1 cellular context compared by ENCODE assay signal in the genomic region with DNA sequence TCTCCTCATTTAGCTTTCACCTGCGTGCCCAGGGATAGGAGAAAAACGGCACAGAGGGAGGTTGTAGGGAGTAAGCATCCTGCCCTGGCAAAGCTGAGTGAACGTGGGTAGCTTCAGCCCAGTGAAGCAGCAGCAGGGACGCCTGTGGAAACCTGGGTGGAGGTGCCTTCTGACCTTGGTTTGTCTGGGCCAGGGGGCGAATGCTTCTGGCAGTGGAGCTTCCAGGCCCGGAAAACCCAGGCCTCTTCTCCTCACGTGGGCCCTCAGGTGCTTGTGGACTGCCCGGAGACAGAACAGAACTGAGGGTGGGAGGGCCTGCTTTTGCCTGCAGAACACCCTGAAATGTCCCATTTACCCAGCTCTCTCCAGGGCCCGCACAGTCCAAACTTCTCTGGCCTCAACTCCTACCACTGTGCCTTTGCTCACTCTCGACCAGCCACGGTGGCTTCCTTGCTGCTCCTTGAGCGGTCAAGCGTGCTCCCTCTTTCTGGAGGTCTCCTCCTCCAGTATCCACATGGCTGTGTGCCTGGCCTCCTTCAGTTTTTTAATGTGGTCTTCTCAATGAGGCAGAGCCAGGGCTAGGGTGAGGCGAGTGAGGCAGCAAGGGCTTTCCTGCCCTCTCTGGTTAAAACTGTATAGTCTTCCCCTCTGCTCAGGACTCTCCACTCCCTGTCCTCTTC.
TF ChIP-seq lines count a peak whose summit lies in the region.

No MANE protein-coding gene starts in this region.

TF ChIP-seq in A549, 52 proteins besides CTCF, POLR2A, EP300 and RAD21:
- TF ChIP-seq, protein P1, sequence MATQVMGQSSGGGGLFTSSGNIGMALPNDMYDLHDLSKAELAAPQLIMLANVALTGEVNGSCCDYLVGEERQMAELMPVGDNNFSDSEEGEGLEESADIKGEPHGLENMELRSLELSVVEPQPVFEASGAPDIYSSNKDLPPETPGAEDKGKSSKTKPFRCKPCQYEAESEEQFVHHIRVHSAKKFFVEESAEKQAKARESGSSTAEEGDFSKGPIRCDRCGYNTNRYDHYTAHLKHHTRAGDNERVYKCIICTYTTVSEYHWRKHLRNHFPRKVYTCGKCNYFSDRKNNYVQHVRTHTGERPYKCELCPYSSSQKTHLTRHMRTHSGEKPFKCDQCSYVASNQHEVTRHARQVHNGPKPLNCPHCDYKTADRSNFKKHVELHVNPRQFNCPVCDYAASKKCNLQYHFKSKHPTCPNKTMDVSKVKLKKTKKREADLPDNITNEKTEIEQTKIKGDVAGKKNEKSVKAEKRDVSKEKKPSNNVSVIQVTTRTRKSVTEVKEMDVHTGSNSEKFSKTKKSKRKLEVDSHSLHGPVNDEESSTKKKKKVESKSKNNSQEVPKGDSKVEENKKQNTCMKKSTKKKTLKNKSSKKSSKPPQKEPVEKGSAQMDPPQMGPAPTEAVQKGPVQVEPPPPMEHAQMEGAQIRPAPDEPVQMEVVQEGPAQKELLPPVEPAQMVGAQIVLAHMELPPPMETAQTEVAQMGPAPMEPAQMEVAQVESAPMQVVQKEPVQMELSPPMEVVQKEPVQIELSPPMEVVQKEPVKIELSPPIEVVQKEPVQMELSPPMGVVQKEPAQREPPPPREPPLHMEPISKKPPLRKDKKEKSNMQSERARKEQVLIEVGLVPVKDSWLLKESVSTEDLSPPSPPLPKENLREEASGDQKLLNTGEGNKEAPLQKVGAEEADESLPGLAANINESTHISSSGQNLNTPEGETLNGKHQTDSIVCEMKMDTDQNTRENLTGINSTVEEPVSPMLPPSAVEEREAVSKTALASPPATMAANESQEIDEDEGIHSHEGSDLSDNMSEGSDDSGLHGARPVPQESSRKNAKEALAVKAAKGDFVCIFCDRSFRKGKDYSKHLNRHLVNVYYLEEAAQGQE (IDR thresholded peaks at IDR 0.05) = no peak
- TF ChIP-seq CBX8 (IDR thresholded peaks at IDR 0.05) = no peak
- TF ChIP-seq, protein P2, sequence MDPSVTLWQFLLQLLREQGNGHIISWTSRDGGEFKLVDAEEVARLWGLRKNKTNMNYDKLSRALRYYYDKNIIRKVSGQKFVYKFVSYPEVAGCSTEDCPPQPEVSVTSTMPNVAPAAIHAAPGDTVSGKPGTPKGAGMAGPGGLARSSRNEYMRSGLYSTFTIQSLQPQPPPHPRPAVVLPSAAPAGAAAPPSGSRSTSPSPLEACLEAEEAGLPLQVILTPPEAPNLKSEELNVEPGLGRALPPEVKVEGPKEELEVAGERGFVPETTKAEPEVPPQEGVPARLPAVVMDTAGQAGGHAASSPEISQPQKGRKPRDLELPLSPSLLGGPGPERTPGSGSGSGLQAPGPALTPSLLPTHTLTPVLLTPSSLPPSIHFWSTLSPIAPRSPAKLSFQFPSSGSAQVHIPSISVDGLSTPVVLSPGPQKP (IDR thresholded peaks at IDR 0.05; ENCODE audit: low read depth, low read length) = no peak
- no peak for TF ChIP-seq ZFP36 (IDR thresholded peaks at IDR 0.05; ENCODE audit: borderline replicate concordance, partially characterized antibody)
- TF ChIP-seq EHMT2 (IDR thresholded peaks at IDR 0.05; ENCODE audit: low read depth) = no peak
- TF ChIP-seq HOXB5 (CRISPR knock-in tag; IDR thresholded peaks at IDR 0.05) = no peak
- no peak for TF ChIP-seq TFCP2L1 (CRISPR knock-in tag; IDR thresholded peaks at IDR 0.05)
- TF ChIP-seq GATA3 (IDR thresholded peaks at IDR 0.05; ENCODE audit: borderline replicate concordance) = no peak
- TF ChIP-seq JUN (IDR thresholded peaks at IDR 0.05) = no peak
- no peak for TF ChIP-seq EHF (CRISPR knock-in tag; IDR thresholded peaks at IDR 0.05)
- no peak for TF ChIP-seq CHD2 (IDR thresholded peaks at IDR 0.05; ENCODE audit: low read length, partially characterized antibody)
- TF ChIP-seq ZSCAN20 (CRISPR knock-in tag; IDR thresholded peaks at IDR 0.05) = no peak
- TF ChIP-seq, protein P3, sequence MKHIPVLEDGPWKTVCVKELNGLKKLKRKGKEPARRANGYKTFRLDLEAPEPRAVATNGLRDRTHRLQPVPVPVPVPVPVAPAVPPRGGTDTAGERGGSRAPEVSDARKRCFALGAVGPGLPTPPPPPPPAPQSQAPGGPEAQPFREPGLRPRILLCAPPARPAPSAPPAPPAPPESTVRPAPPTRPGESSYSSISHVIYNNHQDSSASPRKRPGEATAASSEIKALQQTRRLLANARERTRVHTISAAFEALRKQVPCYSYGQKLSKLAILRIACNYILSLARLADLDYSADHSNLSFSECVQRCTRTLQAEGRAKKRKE (CRISPR knock-in tag; IDR thresholded peaks at IDR 0.05; ENCODE audit: low read depth) = no peak
- no peak for TF ChIP-seq MYC (IDR thresholded peaks at IDR 0.05; ENCODE audit: borderline replicate concordance, low read length)
TF ChIP-seq in A549: peak in this region for 0.
